Comparison of ENCODE assay signal across 15 cellular contexts in the genomic region with DNA sequence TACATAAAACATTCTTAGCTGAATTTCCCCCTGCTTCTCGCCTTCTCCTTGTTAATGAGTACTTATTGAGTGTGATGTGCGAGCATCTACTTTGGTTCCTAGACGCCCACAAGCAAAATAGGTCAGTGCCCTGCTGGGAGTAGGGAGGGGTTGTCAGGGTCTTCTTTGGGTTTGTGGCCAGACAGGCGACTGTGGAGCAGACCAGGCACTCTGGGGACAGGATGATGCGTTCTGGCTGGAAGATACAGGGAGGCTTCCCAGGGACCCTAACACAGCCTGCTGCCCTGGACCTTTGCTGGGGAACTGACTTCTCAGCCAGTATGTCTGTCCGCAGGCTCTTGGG.
A peak's percentile ranks its signal among the peaks of the same experiment; 100 is the strongest.
DNase-seq lines count a peak whose midpoint lies in the region; ATAC-seq and TF ChIP-seq lines count a peak whose summit lies in the region.
"Had no signal": no experiment of that assay in that cellular context is flagged by ENCODE, and none has a peak within 500 bp of the region (broad histone marks: within the 10 kb centered on the region; RNA-seq: fewer than 3 reads in every experiment).

No MANE protein-coding gene starts in this region.

- 0 out of 2 replicates have a peak, but pooled peaks cover under 1% of the 10 kb centered on the region for H3K36me3 ChIP-seq in KOPT-K1 (ENCODE audit: insufficient read depth, low read length)
- no peaks in the 10 kb centered on the region for H3K36me3 ChIP-seq in endodermal cell (ENCODE audit: control insufficient read depth, insufficient read depth, low read length)
- H3K36me3 ChIP-seq in neuronal stem cell (replicated peaks in 1 of 2; ENCODE audit: control insufficient read depth in 2 of 2, insufficient read depth in 2 of 2, low read length in 2 of 2) = no peaks in the 10 kb centered on the region

- ATAC-seq in HG03439 (IDR thresholded peaks at IDR 0.05; ENCODE audit: unreplicated experiment) (no peak), HG03432 (IDR thresholded peaks at IDR 0.05; ENCODE audit: unreplicated experiment) (no peak)
- ATAC-seq: left colon; naive thymus-derived CD8-positive, alpha-beta T cell; stimulated activated memory B cell treated with anti-CD40 and anti-IgM and Interleukin-4, amounts not matched to agents 10 μg/mL and 1 μg/mL and 100 μg/mL, for 72 hours had no signal

- no peak for DNase-seq in AG04450 (ENCODE audit: low read depth, low spot score)
- no peak for DNase-seq in endodermal cell
- DNase-seq in neuronal stem cell (ENCODE audit: low spot score) = no peak
- no peak for DNase-seq in putamen (ENCODE audit: low spot score)
- DNase-seq in NCI-H1092 (lab: John Stamatoyannopoulos, UW) = no peak
- DNase-seq: activated CD4-positive, CD25-positive, alpha-beta regulatory T cell; activated naive CD4-positive, alpha-beta T cell treated with anti-CD3 and anti-CD28 coated beads, Interleukin-2, amount 10 ng/mL, durations not matched to agents 7 days and 5 days; central memory CD4-positive, alpha-beta T cell; naive thymus-derived CD8-positive, alpha-beta T cell had no signal

- no peak overlapping the region for H3K9ac ChIP-seq in endodermal cell (ENCODE audit: extremely low read depth, low read length, poor library complexity, severe bottlenecking)
- H3K9ac ChIP-seq in neuronal stem cell (ENCODE audit: low read depth, low read length, poor library complexity) = no peak overlapping the region

- peaks cover 5% of the 10 kb centered on the region for H3K4me1 Mint-ChIP-seq in endodermal cell
- H3K4me1 Mint-ChIP-seq: activated naive CD4-positive, alpha-beta T cell treated with anti-CD3 and anti-CD28 coated beads, Interleukin-2, amount 10 ng/mL, durations not matched to agents 7 days and 5 days had no signal

- H4K91ac ChIP-seq in neuronal stem cell (ENCODE audit: low read depth, low read length, poor library complexity) = no peak overlapping the region

- no peak overlapping the region for H2BK120ac ChIP-seq in neuronal stem cell (ENCODE audit: low read depth, low read length)

- H2BK5ac ChIP-seq in neuronal stem cell (ENCODE audit: low read length) = peak overlapping the region; percentile 45

- H2AFZ ChIP-seq in neuronal stem cell (ENCODE audit: low read length) = no peak overlapping the region

- no peak overlapping the region for H2BK12ac ChIP-seq in neuronal stem cell (ENCODE audit: low read length)

- no peaks in the 10 kb centered on the region for H3K27me3 Mint-ChIP-seq in endodermal cell (ENCODE audit: insufficient read depth)
- H3K27me3 Mint-ChIP-seq: IgD-negative memory B cell; naive thymus-derived CD8-positive, alpha-beta T cell; stimulated activated memory B cell treated with anti-CD40 and anti-IgM and Interleukin-4, amounts not matched to agents 10 μg/mL and 1 μg/mL and 100 μg/mL, for 72 hours had no signal

- no peak overlapping the region for H3K4me3 Mint-ChIP-seq in endodermal cell
- H3K4me3 Mint-ChIP-seq: activated naive CD4-positive, alpha-beta T cell treated with anti-CD3 and anti-CD28 coated beads, Interleukin-2, amount 10 ng/mL, durations not matched to agents 7 days and 5 days; naive thymus-derived CD8-positive, alpha-beta T cell; stimulated activated memory B cell treated with anti-CD40 and anti-IgM and Interleukin-4, amounts not matched to agents 10 μg/mL and 1 μg/mL and 100 μg/mL, for 72 hours had no signal

- H2BK15ac ChIP-seq in neuronal stem cell (ENCODE audit: low read length) = no peak overlapping the region

- no peaks in the 10 kb centered on the region for H3K79me1 ChIP-seq in neuronal stem cell (ENCODE audit: low read depth, low read length)

- no peak overlapping the region for H3K18ac ChIP-seq in neuronal stem cell (ENCODE audit: low read length)

- H3K27ac Mint-ChIP-seq in endodermal cell = peak overlapping the region; percentile 1
- H3K27ac Mint-ChIP-seq: activated naive CD4-positive, alpha-beta T cell treated with anti-CD3 and anti-CD28 coated beads, Interleukin-2, amount 10 ng/mL, durations not matched to agents 7 days and 5 days; IgD-negative memory B cell; stimulated activated memory B cell treated with anti-CD40 and anti-IgM and Interleukin-4, amounts not matched to agents 10 μg/mL and 1 μg/mL and 100 μg/mL, for 72 hours had no signal

- H3K27me3 ChIP-seq in AG04450 (ENCODE audit: control insufficient read depth, insufficient read depth, low read length) = no peaks in the 10 kb centered on the region
- H3K27me3 ChIP-seq in endodermal cell (ENCODE audit: control insufficient read depth, insufficient read depth, low read length, poor library complexity, severe bottlenecking) = no peaks in the 10 kb centered on the region
- H3K27me3 ChIP-seq in neuronal stem cell (ENCODE audit: control insufficient read depth in 3 of 3, insufficient read depth in 3 of 3, low read depth in 1 of 3, low read length in 3 of 3) = no peaks in the 10 kb centered on the region

- WGBS in endodermal cell (ENCODE audit: insufficient coverage in 1 of 2, insufficient read length in 1 of 2), 2 experiments = 92% methylated on average over 2 to 6 of the region's 6 CpGs
- no CpG with 5 or more reads among the region's 6 CpGs for WGBS in neuronal stem cell (ENCODE audit: extremely low coverage in 2 of 2, insufficient read length in 2 of 2, insufficient replicate concordance in 1 of 2), 2 donors

- H4K8ac ChIP-seq in neuronal stem cell (ENCODE audit: low read depth, low read length) = no peak overlapping the region

- TF ChIP-seq CTCF in AG04450 (IDR thresholded peaks at IDR 0.05; ENCODE audit: low read depth, low read length) (no peak), endodermal cell (conservative IDR thresholded peaks at IDR 0.05) (no peak)

- H3K9me3 Mint-ChIP-seq in endodermal cell = no peaks in the 10 kb centered on the region
- H3K9me3 Mint-ChIP-seq: activated naive CD4-positive, alpha-beta T cell treated with anti-CD3 and anti-CD28 coated beads, Interleukin-2, amount 10 ng/mL, durations not matched to agents 7 days and 5 days; naive thymus-derived CD8-positive, alpha-beta T cell had no signal

- H3K4me3 ChIP-seq in AG04450 (ENCODE audit: low read depth, low read length) = peak overlapping the region; percentile 31
- H3K4me3 ChIP-seq in endodermal cell (ENCODE audit: low read length) = no peak overlapping the region
- no peak overlapping the region for H3K4me3 ChIP-seq in neuronal stem cell (ENCODE audit: low read length in 2 of 2)

- CTCF ChIA-PET in AG04450 (lab: Charles Lee) = no interaction called here

- no peak overlapping the region for H3K14ac ChIP-seq in neuronal stem cell (ENCODE audit: low read length)

- no peaks in the 10 kb centered on the region for H3K9me3 ChIP-seq in AG04450 (ENCODE audit: control insufficient read depth, insufficient read depth, low read length)
- H3K9me3 ChIP-seq in KOPT-K1 (ENCODE audit: insufficient read depth, low read length, poor library complexity, severe bottlenecking) = no peaks in the 10 kb centered on the region
- no peaks in the 10 kb centered on the region for H3K9me3 ChIP-seq in endodermal cell (ENCODE audit: control insufficient read depth, low read length)
- no peaks in the 10 kb centered on the region for H3K9me3 ChIP-seq in neuronal stem cell (replicated peaks in 1 of 2; ENCODE audit: control insufficient read depth in 2 of 2, insufficient read depth in 1 of 2, low read depth in 1 of 2, low read length in 2 of 2)

- no peaks in the 10 kb centered on the region for H3K4me1 ChIP-seq in endodermal cell (ENCODE audit: control insufficient read depth, insufficient read depth, low read length)
- H3K4me1 ChIP-seq in neuronal stem cell (ENCODE audit: control insufficient read depth in 2 of 2, insufficient read depth in 1 of 2, low read depth in 1 of 2, low read length in 2 of 2) = no peaks in the 10 kb centered on the region

- H2AK5ac ChIP-seq in neuronal stem cell (ENCODE audit: low read depth, low read length) = no peak overlapping the region

- no peak overlapping the region for H3K23ac ChIP-seq in neuronal stem cell (ENCODE audit: low read depth, low read length, poor library complexity)

- no peak overlapping the region for H3K4ac ChIP-seq in neuronal stem cell (ENCODE audit: low read length)

- H3K27ac ChIP-seq in AG04450 (ENCODE audit: low read depth, low read length) (peak overlapping the region; percentile 31), KOPT-K1 (ENCODE audit: low read depth, low read length, poor library complexity, severe bottlenecking) (peak overlapping the region; percentile 35), endodermal cell (ENCODE audit: low read depth, low read length) (no peak overlapping the region), neuronal stem cell (replicated peaks; ENCODE audit: low read length) (no peak overlapping the region)

- H3K4me2 ChIP-seq in neuronal stem cell (ENCODE audit: insufficient read depth, low read length, poor library complexity, severe bottlenecking) = no peak overlapping the region

- H3K36me3 Mint-ChIP-seq in endodermal cell (ENCODE audit: low read depth) = peaks cover 11% of the 10 kb centered on the region
- H3K36me3 Mint-ChIP-seq: activated naive CD4-positive, alpha-beta T cell treated with anti-CD3 and anti-CD28 coated beads, Interleukin-2, amount 10 ng/mL, durations not matched to agents 7 days and 5 days had no signal

- POLR2A ChIA-PET in AG04450 (lab: Yijun Ruan, JAX) = interaction anchor here (0.5 kb wide), 1 partner anchor 13 kb away, joined by 3 read pairs; no protein-coding TSS in a partner anchor

Comparison
In these comparisons a context has a peak if more than half of its experiments do, and no peak if none do; other contexts are left out.
1. H3K27ac ChIP-seq: peak in AG04450 (single experiment) and KOPT-K1 (single experiment); none in endodermal cell (single experiment) and neuronal stem cell (single experiment).